9 cellular contexts compared by ENCODE assay signal in genomic region chr7:135923700-135924261, GRCh38. TPM values are rescaled to one million over a fixed set of nuclear protein-coding genes. Genes with fewer than 3 reads are reported as not detected.
DNase-seq lines count a peak whose midpoint lies in the region; ATAC-seq, FAIRE-seq and TF ChIP-seq lines count a peak whose summit lies in the region.
"Had no signal": no experiment of that assay in that cellular context is flagged by ENCODE, and none has a peak within 500 bp of the region (broad histone marks: within the 10 kb centered on the region; RNA-seq: fewer than 3 reads in every experiment).

No MANE protein-coding gene starts in this region.

- H3K36me3 Mint-ChIP-seq in endothelial cell (ENCODE audit: low read depth, unreplicated experiment), result peaks cover 7% of the 10 kb centered on the region
- peaks cover 4% of the 10 kb centered on the region for H3K36me3 Mint-ChIP-seq in glutamatergic neuron (ENCODE audit: unreplicated experiment)

- H2AK5ac ChIP-seq in H1 (ENCODE audit: low read depth, low read length), result no peak overlapping the region

- no peak overlapping the region for H4K8ac ChIP-seq in H1 (ENCODE audit: extremely low read depth, insufficient read depth, low read length)

- H3K4me1 ChIP-seq in H1 (replicated peaks in 1 of 4; ENCODE audit: control insufficient read depth in 3 of 4, insufficient read depth in 4 of 4, low read length in 3 of 4), result no peaks in the 10 kb centered on the region

- H3K18ac ChIP-seq in H1 (ENCODE audit: extremely low read depth, low read length), result no peak overlapping the region

- H2BK15ac ChIP-seq in H1 (ENCODE audit: low read length), result no peak overlapping the region

- H3K4me2 ChIP-seq in H1 (ENCODE audit: insufficient read depth in 1 of 2, low read depth in 2 of 2, low read length in 2 of 2), result no peak overlapping the region

- no peak overlapping the region for H3K4ac ChIP-seq in H1 (replicated peaks; ENCODE audit: insufficient read length, low read depth, low read length)

- H3K27ac Mint-ChIP-seq in endothelial cell (ENCODE audit: unreplicated experiment) (no peak overlapping the region), glutamatergic neuron (ENCODE audit: unreplicated experiment) (no peak overlapping the region)
- H3K27ac Mint-ChIP-seq in stimulated activated naive CD8-positive, alpha-beta T cell treated with anti-CD3 and anti-CD28 coated beads, Interleukin-15, amount 100 ng/mL, for 72 hours, result no peak overlapping the region

- no peak overlapping the region for H2BK120ac ChIP-seq in H1 (replicated peaks; ENCODE audit: low read depth, low read length)

- DNase-seq in EH (ENCODE audit: low read depth) (peak; percentile 95), NCI-H460 (ENCODE audit: extremely low read depth, low read depth) (peak; percentile 85), H1 (ENCODE audit: low read depth in 1 of 2, low spot score in 2 of 2) (no peak), myocyte (ENCODE audit: low read depth) (peak; percentile 74), endothelial cell (ENCODE audit: low spot score) (no peak), glutamatergic neuron (no peak)
- no peak for DNase-seq in stimulated activated naive CD8-positive, alpha-beta T cell treated with anti-CD3 and anti-CD28 coated beads, Interleukin-15, amount 100 ng/mL, for 72 hours
- DNase-seq: activated effector memory CD4-positive, alpha-beta T cell treated with anti-CD3 and anti-CD28 coated beads, Interleukin-2, amount 50 U/mL, for 16 hours had no signal

- H3K27ac ChIP-seq in H1 (ENCODE audit: low read depth, low read length), result no peak overlapping the region; the same call in 1 of the 2 replicates

- H3K4me3 Mint-ChIP-seq in endothelial cell (ENCODE audit: unreplicated experiment), result no peak overlapping the region
- H3K4me3 Mint-ChIP-seq in stimulated activated naive CD8-positive, alpha-beta T cell treated with anti-CD3 and anti-CD28 coated beads, Interleukin-15, amount 100 ng/mL, for 72 hours, result no peak overlapping the region
- no peak overlapping the region for H3K4me3 Mint-ChIP-seq in glutamatergic neuron (ENCODE audit: unreplicated experiment)

- H3K27me3 Mint-ChIP-seq in endothelial cell (ENCODE audit: unreplicated experiment) (no peaks in the 10 kb centered on the region), glutamatergic neuron (ENCODE audit: unreplicated experiment) (peaks cover 2% of the 10 kb centered on the region)
- no peaks in the 10 kb centered on the region for H3K27me3 Mint-ChIP-seq in stimulated activated naive CD8-positive, alpha-beta T cell treated with anti-CD3 and anti-CD28 coated beads, Interleukin-15, amount 100 ng/mL, for 72 hours

- no peak for TF ChIP-seq POLR2A in H1 (IDR thresholded peaks at IDR 0.05; ENCODE audit: control extremely low read depth in 1 of 2, low read depth in 2 of 2, low read length in 2 of 2)

- 96% methylated on average over 4 of the region's 4 CpGs; no CpG with 5 or more reads in 1 of the 2 experiments for WGBS in H1 (ENCODE audit: extremely low coverage in 1 of 2, insufficient coverage in 1 of 2, insufficient read length in 1 of 2, insufficient replicate concordance in 2 of 2, low coverage in 1 of 2, low lambda C conversion rate in 2 of 2, missing lambda C conversion rate in 1 of 2), 2 experiments

- H4K5ac ChIP-seq in H1 (ENCODE audit: insufficient read length, low read depth, low read length), result no peak overlapping the region

- H3K79me1 ChIP-seq in H1 (ENCODE audit: low read depth, low read length), result no peaks in the 10 kb centered on the region; the same call in 1 of the 2 replicates

- no peaks in the 10 kb centered on the region for H3K79me2 ChIP-seq in H1 (ENCODE audit: control insufficient read depth in 1 of 2, insufficient read depth in 2 of 2, low read length in 2 of 2)

- H2BK20ac ChIP-seq in H1 (ENCODE audit: low read length), result no peak overlapping the region

- no peak overlapping the region for H2BK12ac ChIP-seq in H1 (ENCODE audit: low read depth, low read length)

- no peak overlapping the region for H3K9ac ChIP-seq in H1 (replicated peaks in 1 of 4; ENCODE audit: extremely low read depth in 1 of 4, low read depth in 3 of 4, low read length in 3 of 4)

- H4K20me1 ChIP-seq in H1 (replicated peaks in 1 of 2; ENCODE audit: control insufficient read depth in 1 of 2, insufficient read depth in 2 of 2, low read length in 2 of 2), result no peaks in the 10 kb centered on the region

- no peak overlapping the region for H3K4me3 ChIP-seq in H1 (ENCODE audit: extremely low read depth in 1 of 4, insufficient read depth in 2 of 4, low read depth in 3 of 4, low read length in 4 of 4)

- TF ChIP-seq EP300 in H1 (IDR thresholded peaks at IDR 0.05; ENCODE audit: borderline replicate concordance in 1 of 2, low read depth in 2 of 2, low read length in 2 of 2), result no peak

- no peak overlapping the region for H2BK5ac ChIP-seq in H1 (ENCODE audit: low read depth, low read length)

- TF ChIP-seq CTCF in H1 (IDR thresholded peaks at IDR 0.05; ENCODE audit: control extremely low read depth in 1 of 3, insufficient read depth in 1 of 3, low read depth in 1 of 3, low read length in 3 of 3) (no peak), endothelial cell (IDR thresholded peaks at IDR 0.05; ENCODE audit: unreplicated experiment) (no peak), glutamatergic neuron (IDR thresholded peaks at IDR 0.05; ENCODE audit: partially characterized antibody, unreplicated experiment) (no peak)

- H2AFZ ChIP-seq in H1 (ENCODE audit: low read length), result no peak overlapping the region

- no peak for ATAC-seq in stimulated activated naive CD8-positive, alpha-beta T cell treated with anti-CD3 and anti-CD28 coated beads, Interleukin-15, amount 100 ng/mL, for 72 hours
- ATAC-seq in GM18498 (IDR thresholded peaks at IDR 0.05; ENCODE audit: unreplicated experiment), result no peak

- no peaks in the 10 kb centered on the region for H3K23me2 ChIP-seq in H1 (ENCODE audit: low read depth, low read length)

- no peaks in the 10 kb centered on the region for H3K9me3 ChIP-seq in H1 (ENCODE audit: insufficient read depth in 2 of 2, low read depth in 1 of 2, low read length in 1 of 2)

- no peak overlapping the region for H3K14ac ChIP-seq in H1 (ENCODE audit: insufficient read length)

- H4K91ac ChIP-seq in H1 (replicated peaks; ENCODE audit: insufficient read length, low read length), result no peak overlapping the region

- no peak for FAIRE-seq in H1 (lab: Jason Lieb, UNC)

- H3K56ac ChIP-seq in H1 (replicated peaks; ENCODE audit: insufficient read length, low read depth, low read length), result no peak overlapping the region

- peaks cover 4% of the 10 kb centered on the region for H3K4me1 Mint-ChIP-seq in endothelial cell (ENCODE audit: unreplicated experiment)
- no peaks in the 10 kb centered on the region for H3K4me1 Mint-ChIP-seq in stimulated activated naive CD8-positive, alpha-beta T cell treated with anti-CD3 and anti-CD28 coated beads, Interleukin-15, amount 100 ng/mL, for 72 hours
- peaks cover 15% of the 10 kb centered on the region for H3K4me1 Mint-ChIP-seq in glutamatergic neuron (ENCODE audit: low read depth, unreplicated experiment)

- TF ChIP-seq RAD21 in H1 (IDR thresholded peaks at IDR 0.05 in 1 of 2, conservative IDR thresholded peaks at IDR 0.05 in 1 of 2; ENCODE audit: low read depth in 2 of 2, low read length in 2 of 2), result no peak

- CTCF ChIA-PET in H1 (lab: Charles Lee; ENCODE audit: partially characterized antibody), result interaction anchor here (1.5 kb wide), 1 partner anchor 123 kb away, joined by 5 read pairs; no protein-coding TSS in a partner anchor

- no peaks in the 10 kb centered on the region for H3K27me3 ChIP-seq in H1 (replicated peaks in 1 of 4; ENCODE audit: control insufficient read depth in 3 of 4, extremely low read depth in 1 of 4, insufficient read depth in 3 of 4, low read length in 3 of 4)

- POLR2A ChIA-PET in H1 (lab: Charles Lee; ENCODE audit: partially characterized antibody), result interaction anchor here (1.3 kb wide), 1 partner anchor 9 kb away, joined by 3 read pairs; no protein-coding TSS in a partner anchor

- H3K9me3 Mint-ChIP-seq in endothelial cell (ENCODE audit: unreplicated experiment) (no peaks in the 10 kb centered on the region), glutamatergic neuron (ENCODE audit: unreplicated experiment) (peaks cover 2% of the 10 kb centered on the region)
- H3K9me3 Mint-ChIP-seq in stimulated activated naive CD8-positive, alpha-beta T cell treated with anti-CD3 and anti-CD28 coated beads, Interleukin-15, amount 100 ng/mL, for 72 hours, result peaks cover 0 to 6% of the 10 kb centered on the region in 2 donors

- H3K23ac ChIP-seq in H1 (ENCODE audit: insufficient read length), result no peak overlapping the region

- H3K36me3 ChIP-seq in H1 (ENCODE audit: control insufficient read depth in 2 of 4, insufficient read depth in 4 of 4, low read length in 3 of 4), result peaks cover 0 to 4% (median 1%) of the 10 kb centered on the region in 4 experiments; a peak in 3 of 8 replicates

TF ChIP-seq in H1, 55 proteins besides CTCF, POLR2A, EP300 and RAD21:
- peak; percentile 79 for TF ChIP-seq BACH1 (IDR thresholded peaks at IDR 0.05; ENCODE audit: low read length)
- no peak for TF ChIP-seq BRCA1 (IDR thresholded peaks at IDR 0.05; ENCODE audit: low read depth, low read length)
- TF ChIP-seq E2F6 (IDR thresholded peaks at IDR 0.05), result no peak

RNA-seq across cellular contexts. Expression of gene MTPN, which starts 53.4 kb away (rescaled TPM):
- 175 and 176 TPM in 2 replicates for total RNA-seq in NCI-H460 (2014; rRNA removed; shearing (Covaris generic))
- polyA plus RNA-seq in NCI-H460 (2014; cell fraction: nucleus; rRNA removed), result 44.3 and 70.3 TPM in 2 replicates
- total RNA-seq in H1 (2021; fragmentation: NEBNext Ultra II Directional; extraction: Animal tissue kit (Norgen Biotek cat#: 25700)), result 101 and 107 TPM in 2 replicates
- polyA plus RNA-seq in H1 (2011; rRNA removed), result 25.6 and 33.0 TPM in 2 replicates
- polyA plus RNA-seq in H1 (2011; cell fraction: cytosol; rRNA removed), result 38.8 TPM
- 33.5 TPM for polyA plus RNA-seq in H1 (2011; cell fraction: nucleus; rRNA removed)
- polyA plus RNA-seq in H1 (2012, experiment 1 of 2), result 40.3 to 73.6 TPM (median 51.3 TPM) in 4 replicates
- polyA plus RNA-seq in H1 (2012, experiment 2 of 2), result 21.2 TPM
- 69.7 TPM for polyA plus RNA-seq in H1 (2013, experiment 1 of 2)
- 69.8 TPM for polyA plus RNA-seq in H1 (2013, experiment 2 of 2)
- 44.0 and 54.8 TPM in 2 replicates for polyA minus RNA-seq in H1 (2011; rRNA and poly(A)+ RNA removed)
- polyA minus RNA-seq in H1 (2011; cell fraction: cytosol; rRNA and poly(A)+ RNA removed), result 66.6 TPM
- polyA minus RNA-seq in H1 (2011; cell fraction: nucleus; rRNA and poly(A)+ RNA removed), result 53.9 TPM
- total RNA-seq in myocyte, result 129 and 135 TPM in 2 replicates
- polyA plus RNA-seq in myocyte (2012), result 151 TPM
- total RNA-seq in endothelial cell (ENCODE audit: unreplicated experiment), result 183 TPM
- total RNA-seq in glutamatergic neuron (ENCODE audit: unreplicated experiment), result 181 TPM

Comparison
In these comparisons a context has a peak if more than half of its experiments do, and no peak if none do; other contexts are left out.
1. DNase-seq: peak in EH (single experiment), NCI-H460 (single experiment) and myocyte (single experiment); none in H1 (0 of 2), endothelial cell (single experiment), stimulated activated naive CD8-positive, alpha-beta T cell treated with anti-CD3 and anti-CD28 coated beads, Interleukin-15, amount 100 ng/mL, for 72 hours (0 of 2) and glutamatergic neuron (single experiment).